9 cellular contexts compared by ENCODE assay signal in genomic region chr6:85640806-85641205, GRCh38. TPM values are rescaled to one million over a fixed set of nuclear protein-coding genes. Genes with fewer than 3 reads are reported as not detected.
DNase-seq lines count a peak whose midpoint lies in the region; ATAC-seq and TF ChIP-seq lines count a peak whose summit lies in the region.
"Had no signal": no experiment of that assay in that cellular context is flagged by ENCODE, and none has a peak within 500 bp of the region (broad histone marks: within the 10 kb centered on the region; RNA-seq: fewer than 3 reads in every experiment).

No MANE protein-coding gene starts in this region.

- POLR2A ChIA-PET in CD8-positive, alpha-beta T cell (lab: Charles Lee), result interaction anchor here (1.0 to 11.9 kb wide), 6 partner anchors 30 to 50 kb away, joined by 4 to 475 read pairs (median 12); partner anchors contain the start of gene SNX14

- no peak for TF ChIP-seq CTCF in CD8-positive, alpha-beta T cell (IDR thresholded peaks at IDR 0.05)
- no peak for TF ChIP-seq CTCF in neural cell (IDR thresholded peaks at IDR 0.05; ENCODE audit: poor library complexity, severe bottlenecking)
- no peak for TF ChIP-seq CTCF in GM13977 (IDR thresholded peaks at IDR 0.05; ENCODE audit: extremely low read depth, insufficient read depth, missing control alignments)

- peaks cover 59% of the 10 kb centered on the region for H3K36me3 Mint-ChIP-seq in CD8-positive, alpha-beta T cell

- peak overlapping the region; percentile 82 for H3K27ac Mint-ChIP-seq in CD8-positive, alpha-beta T cell

- H3K9me2 ChIP-seq in neural cell (ENCODE audit: insufficient read depth, low read length), result no peaks in the 10 kb centered on the region

- no peaks in the 10 kb centered on the region for H3K9me3 ChIP-seq in CD8-positive, alpha-beta T cell (ENCODE audit: low read length)
- H3K9me3 ChIP-seq in MG63 (peaks cover 5% of the 10 kb centered on the region), neural cell (ENCODE audit: low read length) (no peaks in the 10 kb centered on the region)
- no peaks in the 10 kb centered on the region for H3K9me3 ChIP-seq in effector memory CD4-positive, alpha-beta T cell (ENCODE audit: control insufficient read depth, low read length)

- H3K4me3 Mint-ChIP-seq in CD8-positive, alpha-beta T cell, result peak overlapping the region; percentile 89

- H3K4me2 ChIP-seq in neural cell (ENCODE audit: low read length), result peak overlapping the region; percentile 87

- no peak for TF ChIP-seq RAD21 in neural cell (conservative IDR thresholded peaks at IDR 0.05)

- DNase-seq in CD8-positive, alpha-beta T cell, result no peak
- no peak for DNase-seq in MG63
- no peak for DNase-seq in effector memory CD4-positive, alpha-beta T cell
- no peak for DNase-seq in GM13977 (ENCODE audit: low spot score)
- no peak for DNase-seq in NCI-H526 (lab: John Stamatoyannopoulos, UW)
- DNase-seq in NCI-H1417 treated with DMSO at 0.1 percent for 48 hours (lab: John Stamatoyannopoulos, UW), result no peak

- peaks cover 61% of the 10 kb centered on the region for H3K4me1 Mint-ChIP-seq in CD8-positive, alpha-beta T cell (ENCODE audit: low read depth)

- H3K4me1 ChIP-seq in CD8-positive, alpha-beta T cell (ENCODE audit: insufficient read depth, low read length), result peaks cover 38% of the 10 kb centered on the region
- peaks cover 20% of the 10 kb centered on the region for H3K4me1 ChIP-seq in effector memory CD4-positive, alpha-beta T cell (ENCODE audit: control insufficient read depth, insufficient read depth, low read length, poor library complexity, severe bottlenecking)

- peak overlapping the region; percentile 98 for H3K4me3 ChIP-seq in CD8-positive, alpha-beta T cell (ENCODE audit: low read depth, low read length)
- H3K4me3 ChIP-seq in MG63, result peak overlapping the region; percentile 99
- peak overlapping the region; percentile 3 for H3K4me3 ChIP-seq in effector memory CD4-positive, alpha-beta T cell (ENCODE audit: insufficient read depth, low read depth, low read length, poor library complexity, severe bottlenecking)
- peak overlapping the region; percentile 96 for H3K4me3 ChIP-seq in neural cell (ENCODE audit: low read length)

- intact Hi-C loops in CD8-positive, alpha-beta T cell (cut with DNase I, micrococcal nuclease), result loop anchor here (2.0 to 5.0 kb wide), 2 partner anchors 14 to 1414 kb away; partner anchors contain the start of gene CEP162 (in 1 of the 2)

- H4K20me1 ChIP-seq in neural cell (ENCODE audit: insufficient read depth), result peaks cover 24% of the 10 kb centered on the region

- in situ Hi-C loops in GM13977 (cut with MboI; ENCODE audit: low pct_unique_long_range_greater_than_20kb, low sequenced_read_pairs, unreplicated experiment), result no loop called here

- peak overlapping the region; percentile 99 for H3K9ac ChIP-seq in neural cell (ENCODE audit: low read length)

- peaks cover 16% of the 10 kb centered on the region for H3K36me3 ChIP-seq in CD8-positive, alpha-beta T cell (ENCODE audit: insufficient read depth, low read length)
- H3K36me3 ChIP-seq in MG63 (peaks cover 68% of the 10 kb centered on the region), neural cell (ENCODE audit: insufficient read depth, low read length) (peaks cover 8% of the 10 kb centered on the region)
- H3K36me3 ChIP-seq in effector memory CD4-positive, alpha-beta T cell (ENCODE audit: control insufficient read depth, insufficient read depth, low read length), result peaks cover 33% of the 10 kb centered on the region

- H3K27ac ChIP-seq in CD8-positive, alpha-beta T cell (ENCODE audit: low read depth, low read length), result no peak overlapping the region
- no peak overlapping the region for H3K27ac ChIP-seq in effector memory CD4-positive, alpha-beta T cell (ENCODE audit: insufficient read depth, low read length, poor library complexity, severe bottlenecking)
- H3K27ac ChIP-seq in neural cell (ENCODE audit: low read length), result no peak overlapping the region

- H3K27me3 Mint-ChIP-seq in CD8-positive, alpha-beta T cell (ENCODE audit: low read depth), result no peaks in the 10 kb centered on the region

- H2AFZ ChIP-seq in neural cell (ENCODE audit: low read depth, low read length), result no peak overlapping the region

- TF ChIP-seq EP300 in neural cell (conservative IDR thresholded peaks at IDR 0.05; ENCODE audit: poor library complexity, severe bottlenecking), result no peak

- CTCF ChIA-PET in CD8-positive, alpha-beta T cell (lab: Charles Lee), result interaction anchor here (1.1 to 4.2 kb wide), 2 partner anchors 37 to 70 kb away, joined by 3 to 28 read pairs; no protein-coding TSS in a partner anchor

- no peaks in the 10 kb centered on the region for H3K27me3 ChIP-seq in CD8-positive, alpha-beta T cell (ENCODE audit: insufficient read depth, low read length)
- H3K27me3 ChIP-seq in MG63 (no peaks in the 10 kb centered on the region), neural cell (ENCODE audit: insufficient read depth, low read depth, low read length) (no peaks in the 10 kb centered on the region)
- no peaks in the 10 kb centered on the region for H3K27me3 ChIP-seq in effector memory CD4-positive, alpha-beta T cell (replicated peaks; ENCODE audit: control insufficient read depth, insufficient read depth, low read length, poor library complexity, severe bottlenecking)

- H3F3A ChIP-seq in neural cell (ENCODE audit: insufficient read depth, low read length, poor library complexity, severe bottlenecking), result peaks cover 10% of the 10 kb centered on the region

- ATAC-seq in CD8-positive, alpha-beta T cell, result no peak
- ATAC-seq in GM18873 (IDR thresholded peaks at IDR 0.05; ENCODE audit: low FRiP score, unreplicated experiment), result no peak
- ATAC-seq: sciatic nerve had no signal

- no peaks in the 10 kb centered on the region for H3K9me3 Mint-ChIP-seq in CD8-positive, alpha-beta T cell

- peaks cover 63% of the 10 kb centered on the region for H3K79me2 ChIP-seq in neural cell (replicated peaks; ENCODE audit: insufficient read depth, low read length)

TF ChIP-seq in neural cell, 6 proteins besides CTCF, POLR2A, EP300 and RAD21:
- TF ChIP-seq MXI1 (conservative IDR thresholded peaks at IDR 0.05; ENCODE audit: poor library complexity, severe bottlenecking) (no peak), SMC3 (conservative IDR thresholded peaks at IDR 0.05; ENCODE audit: poor library complexity) (no peak), EZH2 (IDR thresholded peaks at IDR 0.05; ENCODE audit: borderline replicate concordance, insufficient read depth, low read length, poor library complexity, severe bottlenecking) (no peak), POLR2AphosphoS5 (IDR thresholded peaks at IDR 0.05) (no peak), TAF1 (IDR thresholded peaks at IDR 0.05; ENCODE audit: low read depth) (no peak), REST (IDR thresholded peaks at IDR 0.05; ENCODE audit: borderline replicate concordance) (no peak)

RNA-seq across cellular contexts. Expression of gene SYNCRIP, which starts 1.9 kb away (rescaled TPM):
- 10 to 100 TPM; 64.0 to 64.3 TPM for total RNA-seq in CD8-positive, alpha-beta T cell
- total RNA-seq in MG63 (2014; rRNA removed; shearing (Covaris generic); ENCODE audit: low replicate concordance), result 89.9 and 199 TPM in 2 replicates
- 93.5 and 111 TPM in 2 replicates for polyA plus RNA-seq in neural cell
- 166 and 192 TPM in 2 replicates for polyA minus RNA-seq in neural cell

RNA-seq across cellular contexts. Expression of gene SNX14, which starts 47.1 kb away (rescaled TPM):
- 10 to 100 TPM; 34.2 to 38.1 TPM for total RNA-seq in CD8-positive, alpha-beta T cell
- 65.8 and 88.2 TPM in 2 replicates for total RNA-seq in MG63 (2014; rRNA removed; shearing (Covaris generic); ENCODE audit: low replicate concordance)
- 83.5 and 112 TPM in 2 replicates for polyA plus RNA-seq in neural cell
- 89.8 and 124 TPM in 2 replicates for polyA minus RNA-seq in neural cell

Comparison
In these comparisons a context has a peak if more than half of its experiments do, and no peak if none do; other contexts are left out.
1. H3K4me3 ChIP-seq: peak in every context shown above with its lines; median percentile 99 in MG63; 98 in CD8-positive, alpha-beta T cell; 96 in neural cell; 3 in effector memory CD4-positive, alpha-beta T cell.